22 cellular contexts compared by ENCODE assay signal in the genomic region with DNA sequence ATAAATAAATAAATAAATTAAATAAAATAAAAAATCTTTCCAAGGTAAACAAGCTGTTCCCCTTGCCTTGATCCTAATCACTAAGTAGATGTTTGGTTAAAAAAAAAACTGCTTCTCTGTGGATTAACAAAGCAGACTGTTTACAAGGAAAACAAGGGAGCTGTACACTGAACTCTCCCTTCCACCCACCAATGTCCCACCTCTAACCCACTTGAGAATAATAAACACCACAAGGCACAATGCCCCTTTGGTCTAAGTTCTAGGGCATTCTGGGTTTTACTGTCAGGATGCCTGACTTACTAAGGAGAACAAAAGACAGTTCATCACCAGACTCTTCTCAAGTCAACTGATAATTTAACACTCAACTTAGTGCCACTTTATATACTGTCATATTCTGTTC.
"Had no signal": no experiment of that assay in that cellular context is flagged by ENCODE, and none has a peak within 500 bp of the region (broad histone marks: within the 10 kb centered on the region; RNA-seq: fewer than 3 reads in every experiment).

No MANE protein-coding gene starts in this region.

- H3K9me3 Mint-ChIP-seq: activated B cell treated with CpG ODN at 0.5 μM for 24 hours; activated naive CD4-positive, alpha-beta T cell treated with anti-CD3 and anti-CD28 coated beads, Interleukin-2, amount 10 ng/mL, durations not matched to agents 7 days and 5 days; dendritic cell treated with granulocyte-macrophage colony-stimulating factor and Interleukin-4, amounts not matched to agents 40 ng/mL and 50 ng/mL, for 4 days; mesothelial cell of epicardium had no signal

- ATAC-seq: body of pancreas; left lobe of liver; naive thymus-derived CD8-positive, alpha-beta T cell; psoas muscle; stimulated activated naive CD8-positive, alpha-beta T cell treated with anti-CD3 and anti-CD28 coated beads, Interleukin-15, Interleukin-2, amounts not matched to agents 100 U/mL and 50 U/mL, for 24 hours had no signal

- DNase-seq: activated B cell treated with CpG ODN at 0.5 μM for 24 hours; activated CD4-positive, alpha-beta T cell treated with anti-CD3 and anti-CD28 coated beads for 4 hours; activated CD4-positive, alpha-beta T cell treated with anti-CD3 and anti-CD28 coated beads, Interleukin-2, amount 50 U/mL, for 48 hours; activated naive CD4-positive, alpha-beta T cell treated with anti-CD3 and anti-CD28 coated beads, Interleukin-2, amount 10 ng/mL, durations not matched to agents 7 days and 5 days; activated T-cell treated with anti-CD3 and anti-CD28 coated beads, Interleukin-2, amount 50 U/mL, for 48 hours; amygdala; body of pancreas; effector CD4-positive, alpha-beta T cell; erythroblast; foreskin fibroblast; naive thymus-derived CD8-positive, alpha-beta T cell; ovary; psoas muscle; stimulated activated CD4-positive, alpha-beta T cell treated with anti-CD3 and anti-CD28 coated beads, Interleukin-4, amount 100 ng/mL, for 24 hours; stimulated activated naive CD8-positive, alpha-beta T cell treated with anti-CD3 and anti-CD28 coated beads, Interleukin-15, Interleukin-2, amounts not matched to agents 100 U/mL and 50 U/mL, for 24 hours; T-helper 9 cell; upper lobe of left lung had no signal

- H3K4me3 ChIP-seq: body of pancreas, lung, ovary, psoas muscle, right atrium auricular region, upper lobe of left lung had no signal

- H3K36me3 ChIP-seq: ovary had no signal

- H3K9me3 ChIP-seq: body of pancreas, ovary, psoas muscle, right atrium auricular region, upper lobe of left lung had no signal

- H3K27me3 Mint-ChIP-seq: activated naive CD4-positive, alpha-beta T cell treated with anti-CD3 and anti-CD28 coated beads, Interleukin-2, amount 10 ng/mL, durations not matched to agents 7 days and 5 days; dendritic cell treated with granulocyte-macrophage colony-stimulating factor and Interleukin-4, amounts not matched to agents 40 ng/mL and 50 ng/mL, for 4 days; naive thymus-derived CD8-positive, alpha-beta T cell had no signal

- H3K27me3 ChIP-seq: body of pancreas, ovary, right atrium auricular region, upper lobe of left lung had no signal

- H3K4me1 ChIP-seq: body of pancreas, upper lobe of left lung had no signal

- H3K4me1 Mint-ChIP-seq: activated B cell treated with CpG ODN at 0.5 μM for 24 hours; mesothelial cell of epicardium; naive thymus-derived CD8-positive, alpha-beta T cell had no signal

- H3K4me3 Mint-ChIP-seq: activated B cell treated with CpG ODN at 0.5 μM for 24 hours; activated naive CD4-positive, alpha-beta T cell treated with anti-CD3 and anti-CD28 coated beads, Interleukin-2, amount 10 ng/mL, durations not matched to agents 7 days and 5 days; dendritic cell treated with granulocyte-macrophage colony-stimulating factor and Interleukin-4, amounts not matched to agents 40 ng/mL and 50 ng/mL, for 4 days; mesothelial cell of epicardium; naive thymus-derived CD8-positive, alpha-beta T cell had no signal

- H3K27ac Mint-ChIP-seq: activated B cell treated with CpG ODN at 0.5 μM for 24 hours; activated naive CD4-positive, alpha-beta T cell treated with anti-CD3 and anti-CD28 coated beads, Interleukin-2, amount 10 ng/mL, durations not matched to agents 7 days and 5 days; dendritic cell treated with granulocyte-macrophage colony-stimulating factor and Interleukin-4, amounts not matched to agents 40 ng/mL and 50 ng/mL, for 4 days; mesothelial cell of epicardium; naive thymus-derived CD8-positive, alpha-beta T cell had no signal

- H3K27ac ChIP-seq: body of pancreas, ovary, psoas muscle, right atrium auricular region, upper lobe of left lung had no signal

- H3K36me3 Mint-ChIP-seq: activated naive CD4-positive, alpha-beta T cell treated with anti-CD3 and anti-CD28 coated beads, Interleukin-2, amount 10 ng/mL, durations not matched to agents 7 days and 5 days had no signal
